In the genomic region with DNA sequence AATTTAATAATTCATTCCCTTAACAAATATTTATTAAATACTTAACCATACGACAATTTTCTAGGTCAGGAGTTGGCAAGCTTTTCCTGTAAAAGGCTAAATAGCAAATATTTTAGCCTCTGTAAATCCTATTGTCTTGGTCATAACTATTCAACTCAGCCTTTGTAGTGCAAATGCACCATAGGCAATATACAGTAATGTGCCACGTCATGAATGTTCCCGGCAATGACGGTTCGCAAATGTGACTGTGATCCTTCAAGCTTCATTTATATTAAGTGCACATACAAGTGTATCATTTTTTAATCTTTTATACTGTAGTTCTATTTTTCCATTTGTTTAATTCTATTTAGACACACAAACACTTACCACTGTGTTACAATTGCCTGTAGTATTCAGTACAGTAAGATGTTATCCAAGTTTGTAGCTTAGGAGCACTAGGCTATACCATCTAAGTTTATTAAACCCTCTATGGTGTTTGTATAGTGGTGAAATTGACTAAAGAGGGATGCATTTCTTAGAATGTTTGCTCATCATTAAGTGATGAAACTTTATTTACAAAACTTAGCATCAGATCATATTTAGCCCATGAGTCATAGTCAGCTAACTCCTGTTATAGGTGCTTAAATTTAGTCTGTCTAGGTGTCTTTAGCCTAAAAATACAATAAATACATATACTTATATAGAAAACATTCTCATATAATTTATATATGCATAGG, we compare ENCODE assay signal across 15 cellular contexts.
"Had no signal": no experiment of that assay in that cellular context is flagged by ENCODE, and none has a peak within 500 bp of the region (broad histone marks: within the 10 kb centered on the region; RNA-seq: fewer than 3 reads in every experiment).

No MANE protein-coding gene starts in this region.

- H3K27me3 ChIP-seq: spleen, vagina had no signal

- ATAC-seq: left cardiac atrium; natural killer cell treated with Interleukin-12 subunit alpha and Interleukin-12 subunit beta and Interleukin-15 and Interleukin-18, amount 100 ng/mL, for 72 hours; WTC11 had no signal

- H3K27ac ChIP-seq: spleen, thoracic aorta, vagina had no signal

- FAIRE-seq: endometrium had no signal

- H3K4me3 ChIP-seq: spleen, thoracic aorta, vagina had no signal

- H3K4me1 ChIP-seq: spleen, vagina had no signal

- H3K9me3 ChIP-seq: thoracic aorta, vagina had no signal

- DNase-seq: activated CD4-positive, alpha-beta T cell treated with anti-CD3 and anti-CD28 coated beads, Interleukin-2, amount 50 U/mL, for 48 hours; activated effector memory CD4-positive, alpha-beta T cell treated with anti-CD3 and anti-CD28 coated beads, Interleukin-2, amount 50 U/mL, for 16 hours; activated naive CD4-positive, alpha-beta T cell treated with anti-CD3 and anti-CD28 coated beads, Interleukin-2, amount 10 ng/mL, durations not matched to agents 7 days and 5 days; effector CD4-positive, alpha-beta T cell; hippocampal formation; left cardiac atrium; spleen; stimulated activated CD4-positive, alpha-beta T cell treated with anti-CD3 and anti-CD28 coated beads, Interleukin-4, amount 100 ng/mL, for 24 hours; stimulated activated naive CD4-positive, alpha-beta T cell treated with Interleukin-2 at 50 U/mL for 16 hours; T-helper 9 cell had no signal

- H3K36me3 ChIP-seq: spleen, thoracic aorta, vagina had no signal
